10 cellular contexts compared by ENCODE assay signal in the genomic region with DNA sequence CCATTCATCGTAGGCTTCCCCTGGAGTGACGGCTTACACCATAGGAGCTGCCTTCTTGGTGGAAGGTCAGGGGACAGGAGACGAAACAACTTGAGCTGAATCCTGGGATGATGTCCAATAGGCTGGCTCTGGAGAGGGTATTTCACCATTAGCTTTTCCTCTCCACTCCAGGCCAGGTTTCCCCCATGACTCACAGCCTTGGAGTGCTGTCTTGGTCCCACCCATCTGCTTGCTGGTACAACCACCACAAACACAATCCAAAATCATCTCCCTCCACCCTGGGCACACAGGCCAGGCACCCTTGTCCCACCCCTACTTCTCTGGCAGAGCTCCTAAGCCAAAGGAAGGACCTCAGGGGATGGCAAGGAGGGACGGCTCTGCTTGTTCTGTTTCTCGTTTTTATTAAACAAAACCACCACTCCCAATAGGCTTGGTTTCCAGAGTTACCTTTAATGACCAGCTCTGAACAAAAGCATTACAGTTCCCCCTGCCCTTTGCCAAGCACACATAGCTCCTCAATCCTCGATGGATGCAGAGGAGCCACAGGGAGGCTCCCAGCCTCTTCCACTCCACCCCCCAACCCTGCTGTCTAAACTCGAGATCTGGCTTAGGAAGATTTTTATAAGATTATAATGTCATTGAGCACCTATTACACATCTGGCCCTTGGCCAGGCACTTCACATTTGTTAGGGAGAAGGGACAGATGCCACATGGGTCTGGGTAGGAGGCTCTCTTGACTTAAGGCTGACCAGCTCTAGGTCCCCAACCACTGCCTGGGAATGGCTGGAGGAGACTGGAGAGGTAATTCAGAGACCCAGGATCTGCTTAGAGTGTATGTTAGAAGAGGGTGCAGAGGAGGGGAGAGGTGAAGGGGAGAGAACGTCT. TPM values are rescaled to one million over a fixed set of nuclear protein-coding genes. Genes with fewer than 3 reads are reported as not detected.
DNase-seq lines count a peak whose midpoint lies in the region; TF ChIP-seq lines count a peak whose summit lies in the region.
"Had no signal": no experiment of that assay in that cellular context is flagged by ENCODE, and none has a peak within 500 bp of the region (broad histone marks: within the 10 kb centered on the region; RNA-seq: fewer than 3 reads in every experiment).

No MANE protein-coding gene starts in this region.

- H3K27me3 Mint-ChIP-seq in CD8-positive, alpha-beta memory T cell = no peaks in the 10 kb centered on the region

- no peaks in the 10 kb centered on the region for H3K9me3 ChIP-seq in transverse colon
- H3K9me3 ChIP-seq in CD8-positive, alpha-beta memory T cell (ENCODE audit: low read length) = no peaks in the 10 kb centered on the region

- intact Hi-C loops in lower leg skin (cut with DNase I; ENCODE audit: low total_unique reads) = no loop called here
- intact Hi-C loops in transverse colon (cut with DNase I; ENCODE audit: low total_unique reads) = loop anchor here (5.0 kb wide), 1 partner anchor 87 kb away; no protein-coding TSS in a partner anchor

- H3K27ac ChIP-seq in transverse colon = peak overlapping the region; percentile 72 to 90 (median 79)
- no peak overlapping the region for H3K27ac ChIP-seq in CD8-positive, alpha-beta memory T cell (ENCODE audit: low read depth, low read length)
- H3K27ac ChIP-seq: 22Rv1, neural progenitor cell had no signal

- H3K4me3 Mint-ChIP-seq in CD8-positive, alpha-beta memory T cell = no peak overlapping the region
- H3K4me3 Mint-ChIP-seq: neural progenitor cell had no signal

- no peak for TF ChIP-seq CTCF in cardiac fibroblast (IDR thresholded peaks at IDR 0.05; ENCODE audit: low read depth, low read length)
- TF ChIP-seq CTCF in lower leg skin (IDR thresholded peaks at IDR 0.05) = no peak
- no peak for TF ChIP-seq CTCF in transverse colon (IDR thresholded peaks at IDR 0.05)

- 3 to 15% methylated on average over 7 to 8 of the region's 8 CpGs for WGBS in lower leg skin, 2 donors
- WGBS in transverse colon (ENCODE audit: low coverage in 1 of 2), 2 donors = 10 to 42% methylated on average over 3 to 8 of the region's 8 CpGs

- H3K4me3 ChIP-seq in cardiac fibroblast (replicated peaks in 1 of 2; ENCODE audit: low read depth in 2 of 2, low read length in 2 of 2) (no peak overlapping the region), lower leg skin (ENCODE audit: low read depth, poor library complexity, severe bottlenecking) (no peak overlapping the region), transverse colon (no peak overlapping the region)
- no peak overlapping the region for H3K4me3 ChIP-seq in CD8-positive, alpha-beta memory T cell (ENCODE audit: low read length)
- H3K4me3 ChIP-seq: neural progenitor cell had no signal

- POLR2A ChIA-PET in CD8-positive, alpha-beta memory T cell (lab: Charles Lee) = interaction anchor here (0.6 kb wide), 1 partner anchor 96 kb away, joined by 10 read pairs; no protein-coding TSS in a partner anchor

- in situ Hi-C loops in transverse colon (cut with MboI; ENCODE audit: low pct_ligation_motif_present in 1 of 4, low pct_unique_long_range_greater_than_20kb in 1 of 4, low sequenced_read_pairs in 3 of 4) = loop anchor here in 2 of 4 donors (5.0 to 25.0 kb wide), 3 partner anchors 85 to 103 kb away; no protein-coding TSS in a partner anchor

- no peak for TF ChIP-seq POLR2A in lower leg skin (IDR thresholded peaks at IDR 0.05)
- no peak for TF ChIP-seq POLR2A in transverse colon (IDR thresholded peaks at IDR 0.05)

- no peaks in the 10 kb centered on the region for H3K9me3 Mint-ChIP-seq in CD8-positive, alpha-beta memory T cell
- H3K9me3 Mint-ChIP-seq: neural progenitor cell had no signal

- no peak for TF ChIP-seq EP300 in transverse colon (IDR thresholded peaks at IDR 0.05; ENCODE audit: low read depth)

- H3K4me1 ChIP-seq in transverse colon = peaks cover 36 to 64% (median 52%) of the 10 kb centered on the region in 4 donors
- H3K4me1 ChIP-seq in CD8-positive, alpha-beta memory T cell (ENCODE audit: insufficient read depth, low read length) = peaks cover 16% of the 10 kb centered on the region

- H3K36me3 ChIP-seq in transverse colon = no peaks in the 10 kb centered on the region
- H3K36me3 ChIP-seq in CD8-positive, alpha-beta memory T cell (ENCODE audit: insufficient read depth, low read length) = no peaks in the 10 kb centered on the region
- H3K36me3 ChIP-seq: neural progenitor cell had no signal

- CTCF ChIA-PET in CD8-positive, alpha-beta memory T cell (lab: Charles Lee) = interaction anchor here (1.7 to 14.7 kb wide), 2 partner anchors 92 to 108 kb away, joined by 5 to 373 read pairs; no protein-coding TSS in a partner anchor

- DNase-seq in DMS 273 (lab: John Stamatoyannopoulos, UW; ENCODE audit: unreplicated experiment) (peak; percentile 44), DMS 273 treated with DMSO at 0.1 percent for 48 hours (lab: John Stamatoyannopoulos, UW) (no peak), cardiac fibroblast (ENCODE audit: low read depth in 2 of 2) (peak; percentile 95), lower leg skin (ENCODE audit: low spot score in 2 of 2) (peak; percentile 89 to 95), transverse colon (peak; percentile 49), NCI-H2107 treated with DMSO at 0.1 percent for 48 hours (lab: John Stamatoyannopoulos, UW; ENCODE audit: unreplicated experiment) (no peak), T-helper 1 cell (no peak)
- no peak for DNase-seq in CD8-positive, alpha-beta memory T cell

- H3K36me3 Mint-ChIP-seq in CD8-positive, alpha-beta memory T cell = no peaks in the 10 kb centered on the region
- H3K36me3 Mint-ChIP-seq: neural progenitor cell had no signal

- H3K27me3 ChIP-seq in transverse colon = no peaks in the 10 kb centered on the region
- no peaks in the 10 kb centered on the region for H3K27me3 ChIP-seq in CD8-positive, alpha-beta memory T cell (ENCODE audit: insufficient read depth, low read length, poor library complexity, severe bottlenecking)
- H3K27me3 ChIP-seq: neural progenitor cell had no signal

- H3K4me1 Mint-ChIP-seq in CD8-positive, alpha-beta memory T cell = peaks cover 10 to 13% (median 12%) of the 10 kb centered on the region in 3 donors

- no peak overlapping the region for H3K27ac Mint-ChIP-seq in CD8-positive, alpha-beta memory T cell
- H3K27ac Mint-ChIP-seq: neural progenitor cell had no signal

RNA-seq across cellular contexts. Expression of a gene that starts 13.3 kb away (rescaled TPM):
- total RNA-seq in lower leg skin = 100 to 1,000 TPM; 171 to 336 (median 255) TPM
- 100 to 1,000 TPM in 1 of 4 donors, 10 to 100 TPM in 3; 53.7 to 135 (median 69.2) TPM for total RNA-seq in transverse colon
- under 1 TPM; 0.18 to 0.22 TPM for total RNA-seq in CD8-positive, alpha-beta memory T cell
- polyA plus RNA-seq in CD8-positive, alpha-beta memory T cell = not detected

RNA-seq across cellular contexts. Expression of a gene that starts 21.5 kb away (rescaled TPM):
- 100 to 1,000 TPM; 109 to 149 (median 124) TPM for total RNA-seq in lower leg skin
- 100 to 1,000 TPM; 110 to 156 (median 130) TPM for total RNA-seq in transverse colon
- 100 to 1,000 TPM; 148 to 155 TPM for total RNA-seq in CD8-positive, alpha-beta memory T cell
- 166 TPM for polyA plus RNA-seq in CD8-positive, alpha-beta memory T cell

RNA-seq across cellular contexts. Expression of a gene that starts 49.0 kb away (rescaled TPM):
- total RNA-seq in lower leg skin = 10 to 100 TPM; 87.6 to 95.3 (median 91.3) TPM
- 100 to 1,000 TPM in 2 of 4 donors, 10 to 100 TPM in 2; 91.8 to 313 (median 115) TPM for total RNA-seq in transverse colon
- total RNA-seq in CD8-positive, alpha-beta memory T cell = 1 to 10 TPM; 3.0 to 3.6 TPM
- 5.5 TPM for polyA plus RNA-seq in CD8-positive, alpha-beta memory T cell

Comparison
In these comparisons a context has a peak if more than half of its experiments do, and no peak if none do; other contexts are left out.
1. DNase-seq: peak in DMS 273 (single experiment), cardiac fibroblast (2 of 2), lower leg skin (2 of 2) and transverse colon (single experiment); none in DMS 273 treated with DMSO at 0.1 percent for 48 hours (single experiment), CD8-positive, alpha-beta memory T cell (0 of 5), NCI-H2107 treated with DMSO at 0.1 percent for 48 hours (single experiment) and T-helper 1 cell (0 of 5).
2. RNA of a gene that starts 13.3 kb away (total RNA-seq): 171 to 336 TPM in lower leg skin and 53.7 to 135 TPM in transverse colon; 0.18 to 0.22 TPM in CD8-positive, alpha-beta memory T cell; every median in the first group is over 10 times any median in the second.
3. RNA of a gene that starts 49.0 kb away (total RNA-seq): 91.8 to 313 TPM in transverse colon and 87.6 to 95.3 TPM in lower leg skin; 3.0 to 3.6 TPM in CD8-positive, alpha-beta memory T cell; every median in the first group is over 10 times any median in the second.